ENCODE assay signal across 8 cellular contexts in the genomic region with DNA sequence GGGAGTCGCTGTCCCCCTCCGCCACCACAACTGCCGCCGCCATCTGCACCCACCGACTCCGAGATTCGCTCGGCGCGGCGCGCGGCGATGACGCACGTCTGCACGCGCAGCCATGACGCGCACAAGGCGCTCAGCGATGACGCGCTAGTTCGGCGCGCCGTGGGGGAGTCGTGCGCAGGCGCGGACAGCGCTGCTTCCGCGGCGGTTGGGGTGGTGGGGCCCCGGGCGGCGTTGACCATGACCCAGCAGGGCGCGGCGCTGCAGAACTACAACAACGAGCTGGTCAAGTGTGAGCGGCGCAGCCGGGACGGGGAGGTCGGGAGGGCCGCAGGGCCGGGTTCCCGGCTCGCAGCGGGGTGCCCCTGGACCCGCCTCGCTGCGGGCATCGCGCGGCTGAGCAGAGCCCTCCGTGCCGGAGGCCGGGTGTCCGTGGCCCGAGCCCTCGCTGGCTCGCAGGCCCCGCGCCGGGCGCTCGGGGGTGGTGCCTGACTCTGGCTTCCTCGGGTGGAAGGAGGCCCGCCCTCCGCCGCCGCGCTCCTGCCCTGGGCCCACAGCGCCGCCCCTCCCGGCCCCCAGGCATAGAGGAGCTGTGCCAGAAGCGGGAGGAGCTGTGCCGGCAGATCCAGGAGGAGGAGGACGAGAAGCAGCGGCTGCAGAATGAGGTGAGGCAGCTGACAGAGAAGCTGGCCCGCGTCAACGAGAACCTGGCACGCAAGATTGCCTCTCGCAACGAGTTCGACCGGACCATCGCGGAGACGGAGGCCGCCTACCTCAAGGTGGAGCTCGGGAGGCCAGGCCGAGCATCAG. TPM values are rescaled to one million over a fixed set of nuclear protein-coding genes. Genes with fewer than 3 reads are reported as not detected.
A peak's percentile ranks its signal among the peaks of the same experiment; 100 is the strongest.
DNase-seq lines count a peak whose midpoint lies in the region; ATAC-seq lines count a peak whose summit lies in the region.

A gene with protein sequence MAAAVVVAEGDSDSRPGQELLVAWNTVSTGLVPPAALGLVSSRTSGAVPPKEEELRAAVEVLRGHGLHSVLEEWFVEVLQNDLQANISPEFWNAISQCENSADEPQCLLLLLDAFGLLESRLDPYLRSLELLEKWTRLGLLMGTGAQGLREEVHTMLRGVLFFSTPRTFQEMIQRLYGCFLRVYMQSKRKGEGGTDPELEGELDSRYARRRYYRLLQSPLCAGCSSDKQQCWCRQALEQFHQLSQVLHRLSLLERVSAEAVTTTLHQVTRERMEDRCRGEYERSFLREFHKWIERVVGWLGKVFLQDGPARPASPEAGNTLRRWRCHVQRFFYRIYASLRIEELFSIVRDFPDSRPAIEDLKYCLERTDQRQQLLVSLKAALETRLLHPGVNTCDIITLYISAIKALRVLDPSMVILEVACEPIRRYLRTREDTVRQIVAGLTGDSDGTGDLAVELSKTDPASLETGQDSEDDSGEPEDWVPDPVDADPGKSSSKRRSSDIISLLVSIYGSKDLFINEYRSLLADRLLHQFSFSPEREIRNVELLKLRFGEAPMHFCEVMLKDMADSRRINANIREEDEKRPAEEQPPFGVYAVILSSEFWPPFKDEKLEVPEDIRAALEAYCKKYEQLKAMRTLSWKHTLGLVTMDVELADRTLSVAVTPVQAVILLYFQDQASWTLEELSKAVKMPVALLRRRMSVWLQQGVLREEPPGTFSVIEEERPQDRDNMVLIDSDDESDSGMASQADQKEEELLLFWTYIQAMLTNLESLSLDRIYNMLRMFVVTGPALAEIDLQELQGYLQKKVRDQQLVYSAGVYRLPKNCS (minus strand): TSS at position 71 of the 807 bp plus-strand sequence. CDS start 28 bp downstream, at position 43.
A gene with protein sequence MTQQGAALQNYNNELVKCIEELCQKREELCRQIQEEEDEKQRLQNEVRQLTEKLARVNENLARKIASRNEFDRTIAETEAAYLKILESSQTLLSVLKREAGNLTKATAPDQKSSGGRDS (plus strand): TSS at position 187 of the 807 bp plus-strand sequence. CDS start 51 bp downstream, at position 238.

- peak; percentile 77 to 82 for DNase-seq in AML-193 (lab: John Stamatoyannopoulos, UW)
- DNase-seq in NCI-H510A treated with DMSO at 0.1 percent for 48 hours (lab: John Stamatoyannopoulos, UW): peak; percentile 87
- peak; percentile 96 for DNase-seq in activated CD4-positive, alpha-beta T cell treated with anti-CD3 and anti-CD28 coated beads for 36 hours
- peak; percentile 91 to 95 for DNase-seq in left colon
- peak; percentile 90 for DNase-seq in stimulated activated CD4-positive, alpha-beta T cell treated with anti-CD3 and anti-CD28 coated beads, Interleukin-1b, Interleukin-23, amount 100 ng/mL, for 48 hours

- peak; percentile 77 for ATAC-seq in GM19025 (IDR thresholded peaks at IDR 0.05; ENCODE audit: low read depth, unreplicated experiment)
- peak; percentile 78 for ATAC-seq in HG03342 (IDR thresholded peaks at IDR 0.05; ENCODE audit: unreplicated experiment)
- ATAC-seq in activated CD4-positive, alpha-beta T cell treated with anti-CD3 and anti-CD28 coated beads for 36 hours: peak; percentile 85
- ATAC-seq in left colon: peak; percentile 78

- peaks cover 12% of the 10 kb centered on the region for H3K36me3 Mint-ChIP-seq in activated CD4-positive, alpha-beta T cell treated with anti-CD3 and anti-CD28 coated beads for 36 hours (ENCODE audit: low read depth)

- H3K4me3 Mint-ChIP-seq in activated CD4-positive, alpha-beta T cell treated with anti-CD3 and anti-CD28 coated beads for 36 hours: peak within 1 kb of the TSS; percentile 91

- peak within 1 kb of the TSS; percentile 95 for H3K27ac ChIP-seq in cingulate gyrus (ENCODE audit: low read depth, low read length)

- intact Hi-C loops in activated CD4-positive, alpha-beta T cell treated with anti-CD3 and anti-CD28 coated beads for 36 hours (cut with DNase I, micrococcal nuclease): loop anchor here (1.0 to 5.0 kb wide), 12 partner anchors 12 to 397 kb away; a partner anchor contains a TSS
- intact Hi-C loops in left colon (cut with DNase I, micrococcal nuclease): no loop called here

- no peaks in the 10 kb centered on the region for H3K27me3 Mint-ChIP-seq in activated CD4-positive, alpha-beta T cell treated with anti-CD3 and anti-CD28 coated beads for 36 hours

- CTCF ChIA-PET in activated CD4-positive, alpha-beta T cell treated with anti-CD3 and anti-CD28 coated beads for 36 hours (lab: Charles Lee): interaction anchor here (0.5 to 2.1 kb wide), 19 partner anchors 8 to 1205 kb away, joined by 3 to 5 read pairs (median 3); a partner anchor contains a TSS

- H3K27ac Mint-ChIP-seq in activated CD4-positive, alpha-beta T cell treated with anti-CD3 and anti-CD28 coated beads for 36 hours: peak within 1 kb of the TSS; percentile 88

- H3K4me1 Mint-ChIP-seq in activated CD4-positive, alpha-beta T cell treated with anti-CD3 and anti-CD28 coated beads for 36 hours: peaks cover 33% of the 10 kb centered on the region

- H3K9me3 Mint-ChIP-seq in activated CD4-positive, alpha-beta T cell treated with anti-CD3 and anti-CD28 coated beads for 36 hours (ENCODE audit: low read depth): no peaks in the 10 kb centered on the region

- POLR2A ChIA-PET in activated CD4-positive, alpha-beta T cell treated with anti-CD3 and anti-CD28 coated beads for 36 hours (lab: Charles Lee): interaction anchor here (0.6 to 1.2 kb wide), 4 partner anchors 12 to 771 kb away, joined by 3 to 8 read pairs (median 4); a partner anchor contains a TSS

RNA-seq across cellular contexts. Expression of the first gene that starts in this region (rescaled TPM):
- 10 to 100 TPM; 30.8 to 38.4 TPM for total RNA-seq in activated CD4-positive, alpha-beta T cell treated with anti-CD3 and anti-CD28 coated beads for 36 hours
- 10 to 100 TPM; 50.6 to 64.1 TPM for total RNA-seq in left colon

RNA-seq across cellular contexts. Expression of the second gene that starts in this region (rescaled TPM):
- 10 to 100 TPM; 53.6 to 58.6 TPM for total RNA-seq in activated CD4-positive, alpha-beta T cell treated with anti-CD3 and anti-CD28 coated beads for 36 hours
- 10 to 100 TPM; 56.7 to 68.8 TPM for total RNA-seq in left colon

Comparison
In these comparisons a context has a peak if more than half of its experiments do, and no peak if none do; other contexts are left out.
1. Peak in every context shown above with its lines: DNase-seq, ATAC-seq and H3K27ac ChIP-seq.
2. intact Hi-C loops: an anchor here in activated CD4-positive, alpha-beta T cell treated with anti-CD3 and anti-CD28 coated beads for 36 hours (1.0 to 5.0 kb wide); none called in left colon.